1 cellular context compared by ENCODE assay signal in the genomic region with DNA sequence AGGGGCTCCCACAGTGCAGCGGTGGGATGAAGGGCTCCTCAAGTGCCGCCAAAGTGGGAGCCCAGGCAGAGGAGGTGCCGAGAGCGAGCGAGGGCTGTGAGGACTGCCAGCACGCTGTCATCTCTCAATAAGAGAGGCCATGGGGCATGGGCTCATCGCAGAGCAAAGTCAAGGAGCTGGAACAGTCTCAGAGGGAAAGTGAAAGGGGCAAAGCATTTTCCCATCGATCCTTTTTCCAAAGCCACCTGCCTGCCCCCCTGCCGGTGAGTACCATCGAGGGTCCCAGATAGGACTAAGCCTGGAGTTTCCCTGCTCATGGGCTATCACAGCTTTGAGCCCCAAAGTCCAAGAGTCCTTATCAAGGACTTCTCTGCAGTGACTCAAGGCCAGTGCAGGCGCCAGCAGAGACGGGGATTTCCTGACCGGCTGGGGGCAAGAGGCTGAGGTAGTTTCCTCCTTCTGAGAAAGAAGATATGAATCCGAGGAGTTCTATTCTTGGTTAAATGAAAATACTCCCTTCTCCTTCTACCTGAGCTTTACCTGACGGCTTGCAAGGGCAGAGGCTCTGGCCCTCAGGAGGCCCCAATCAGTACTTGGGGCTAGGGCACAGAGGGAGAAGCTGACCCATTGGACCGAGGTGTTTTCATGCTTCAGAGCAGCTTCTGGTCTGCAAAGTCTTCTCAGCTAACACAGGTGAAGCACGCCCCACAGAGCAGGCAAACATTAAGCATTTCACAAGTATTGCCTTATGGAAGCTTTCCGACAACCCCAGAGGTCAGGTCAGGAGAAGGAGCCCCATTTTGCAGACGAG.
TF ChIP-seq lines count a peak whose summit lies in the region.

No MANE protein-coding gene starts in this region.

TF ChIP-seq in K562, 482 proteins besides CTCF, POLR2A, EP300 and RAD21:
- TF ChIP-seq, protein P1, sequence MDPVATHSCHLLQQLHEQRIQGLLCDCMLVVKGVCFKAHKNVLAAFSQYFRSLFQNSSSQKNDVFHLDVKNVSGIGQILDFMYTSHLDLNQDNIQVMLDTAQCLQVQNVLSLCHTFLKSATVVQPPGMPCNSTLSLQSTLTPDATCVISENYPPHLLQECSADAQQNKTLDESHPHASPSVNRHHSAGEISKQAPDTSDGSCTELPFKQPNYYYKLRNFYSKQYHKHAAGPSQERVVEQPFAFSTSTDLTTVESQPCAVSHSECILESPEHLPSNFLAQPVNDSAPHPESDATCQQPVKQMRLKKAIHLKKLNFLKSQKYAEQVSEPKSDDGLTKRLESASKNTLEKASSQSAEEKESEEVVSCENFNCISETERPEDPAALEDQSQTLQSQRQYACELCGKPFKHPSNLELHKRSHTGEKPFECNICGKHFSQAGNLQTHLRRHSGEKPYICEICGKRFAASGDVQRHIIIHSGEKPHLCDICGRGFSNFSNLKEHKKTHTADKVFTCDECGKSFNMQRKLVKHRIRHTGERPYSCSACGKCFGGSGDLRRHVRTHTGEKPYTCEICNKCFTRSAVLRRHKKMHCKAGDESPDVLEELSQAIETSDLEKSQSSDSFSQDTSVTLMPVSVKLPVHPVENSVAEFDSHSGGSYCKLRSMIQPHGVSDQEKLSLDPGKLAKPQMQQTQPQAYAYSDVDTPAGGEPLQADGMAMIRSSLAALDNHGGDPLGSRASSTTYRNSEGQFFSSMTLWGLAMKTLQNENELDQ (CRISPR knock-in tag; IDR thresholded peaks at IDR 0.05; ENCODE audit: borderline replicate concordance), result no peak
- TF ChIP-seq ZNF583 (CRISPR knock-in tag; IDR thresholded peaks at IDR 0.05), result 0 out of 2 replicates have a peak, but pooled peaks have one; percentile 52
- no peak for TF ChIP-seq PYGO2 (tag; IDR thresholded peaks at IDR 0.05)
- TF ChIP-seq NRF1 (conservative IDR thresholded peaks at IDR 0.05 in 1 of 2, IDR thresholded peaks at IDR 0.05 in 1 of 2), result peak in 1 of 2 experiments; percentile 21; a peak in 2 of 4 replicates
- TF ChIP-seq, protein P2, sequence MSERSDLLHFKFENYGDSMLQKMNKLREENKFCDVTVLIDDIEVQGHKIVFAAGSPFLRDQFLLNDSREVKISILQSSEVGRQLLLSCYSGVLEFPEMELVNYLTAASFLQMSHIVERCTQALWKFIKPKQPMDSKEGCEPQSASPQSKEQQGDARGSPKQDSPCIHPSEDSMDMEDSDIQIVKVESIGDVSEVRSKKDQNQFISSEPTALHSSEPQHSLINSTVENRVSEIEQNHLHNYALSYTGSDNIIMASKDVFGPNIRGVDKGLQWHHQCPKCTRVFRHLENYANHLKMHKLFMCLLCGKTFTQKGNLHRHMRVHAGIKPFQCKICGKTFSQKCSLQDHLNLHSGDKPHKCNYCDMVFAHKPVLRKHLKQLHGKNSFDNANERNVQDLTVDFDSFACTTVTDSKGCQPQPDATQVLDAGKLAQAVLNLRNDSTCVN (CRISPR knock-in tag; IDR thresholded peaks at IDR 0.05), result 0 out of 2 replicates have a peak, but pooled peaks have one; percentile 19
- TF ChIP-seq ZNF57 (CRISPR knock-in tag; IDR thresholded peaks at IDR 0.05), result no peak
- no peak for TF ChIP-seq PRMT5 (CRISPR knock-in tag; IDR thresholded peaks at IDR 0.05)
- no peak for TF ChIP-seq ZNF347 (CRISPR knock-in tag; IDR thresholded peaks at IDR 0.05; ENCODE audit: low read depth)
- TF ChIP-seq, protein P3, sequence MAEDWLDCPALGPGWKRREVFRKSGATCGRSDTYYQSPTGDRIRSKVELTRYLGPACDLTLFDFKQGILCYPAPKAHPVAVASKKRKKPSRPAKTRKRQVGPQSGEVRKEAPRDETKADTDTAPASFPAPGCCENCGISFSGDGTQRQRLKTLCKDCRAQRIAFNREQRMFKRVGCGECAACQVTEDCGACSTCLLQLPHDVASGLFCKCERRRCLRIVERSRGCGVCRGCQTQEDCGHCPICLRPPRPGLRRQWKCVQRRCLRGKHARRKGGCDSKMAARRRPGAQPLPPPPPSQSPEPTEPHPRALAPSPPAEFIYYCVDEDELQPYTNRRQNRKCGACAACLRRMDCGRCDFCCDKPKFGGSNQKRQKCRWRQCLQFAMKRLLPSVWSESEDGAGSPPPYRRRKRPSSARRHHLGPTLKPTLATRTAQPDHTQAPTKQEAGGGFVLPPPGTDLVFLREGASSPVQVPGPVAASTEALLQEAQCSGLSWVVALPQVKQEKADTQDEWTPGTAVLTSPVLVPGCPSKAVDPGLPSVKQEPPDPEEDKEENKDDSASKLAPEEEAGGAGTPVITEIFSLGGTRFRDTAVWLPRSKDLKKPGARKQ (CRISPR knock-in tag; IDR thresholded peaks at IDR 0.05), result no peak
- no peak for TF ChIP-seq STAT5A (IDR thresholded peaks at IDR 0.05; ENCODE audit: borderline replicate concordance, low read length)
- TF ChIP-seq ZKSCAN1 (IDR thresholded peaks at IDR 0.05; ENCODE audit: low read depth, low read length), result no peak
- TF ChIP-seq CHCHD3 (CRISPR knock-in tag; IDR thresholded peaks at IDR 0.05), result no peak
- no peak for TF ChIP-seq ZFX (CRISPR knock-in tag; IDR thresholded peaks at IDR 0.05)
- no peak for TF ChIP-seq ZBED1 (IDR thresholded peaks at IDR 0.05)
- no peak for TF ChIP-seq TAF1 (IDR thresholded peaks at IDR 0.05; ENCODE audit: control insufficient read depth, extremely low read depth, insufficient read depth, low read length, severe bottlenecking)
- no peak for TF ChIP-seq FOXM1 (IDR thresholded peaks at IDR 0.05; ENCODE audit: low read depth)
- TF ChIP-seq FOXM1 (CRISPR knock-in tag; IDR thresholded peaks at IDR 0.05; ENCODE audit: low read depth), result no peak
- no peak for TF ChIP-seq ESRRA (IDR thresholded peaks at IDR 0.05; ENCODE audit: borderline replicate concordance, low read depth)
- no peak for TF ChIP-seq SIX5 (IDR thresholded peaks at IDR 0.05; ENCODE audit: borderline replicate concordance in 1 of 2, insufficient read depth in 1 of 2, low read depth in 1 of 2, low read length in 2 of 2)
- TF ChIP-seq NEUROD1 (IDR thresholded peaks at IDR 0.05; ENCODE audit: borderline replicate concordance, low read depth, low read length, partially characterized antibody), result no peak
- TF ChIP-seq, protein P4, sequence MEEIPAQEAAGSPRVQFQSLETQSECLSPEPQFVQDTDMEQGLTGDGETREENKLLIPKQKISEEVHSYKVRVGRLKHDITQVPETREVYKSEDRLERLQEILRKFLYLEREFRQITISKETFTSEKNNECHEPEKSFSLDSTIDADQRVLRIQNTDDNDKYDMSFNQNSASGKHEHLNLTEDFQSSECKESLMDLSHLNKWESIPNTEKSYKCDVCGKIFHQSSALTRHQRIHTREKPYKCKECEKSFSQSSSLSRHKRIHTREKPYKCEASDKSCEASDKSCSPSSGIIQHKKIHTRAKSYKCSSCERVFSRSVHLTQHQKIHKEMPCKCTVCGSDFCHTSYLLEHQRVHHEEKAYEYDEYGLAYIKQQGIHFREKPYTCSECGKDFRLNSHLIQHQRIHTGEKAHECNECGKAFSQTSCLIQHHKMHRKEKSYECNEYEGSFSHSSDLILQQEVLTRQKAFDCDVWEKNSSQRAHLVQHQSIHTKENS (CRISPR knock-in tag; IDR thresholded peaks at IDR 0.05), result no peak
- TF ChIP-seq ZNF41 (CRISPR knock-in tag; conservative IDR thresholded peaks at IDR 0.05), result no peak
- no peak for TF ChIP-seq SAFB2 (IDR thresholded peaks at IDR 0.05; ENCODE audit: borderline replicate concordance, low read depth, low read length, severe bottlenecking)
- TF ChIP-seq HSF4 (CRISPR knock-in tag; IDR thresholded peaks at IDR 0.05; ENCODE audit: borderline replicate concordance), result no peak
- no peak for TF ChIP-seq PTTG1 (tag; IDR thresholded peaks at IDR 0.05; ENCODE audit: low read depth)
- TF ChIP-seq, protein P5, sequence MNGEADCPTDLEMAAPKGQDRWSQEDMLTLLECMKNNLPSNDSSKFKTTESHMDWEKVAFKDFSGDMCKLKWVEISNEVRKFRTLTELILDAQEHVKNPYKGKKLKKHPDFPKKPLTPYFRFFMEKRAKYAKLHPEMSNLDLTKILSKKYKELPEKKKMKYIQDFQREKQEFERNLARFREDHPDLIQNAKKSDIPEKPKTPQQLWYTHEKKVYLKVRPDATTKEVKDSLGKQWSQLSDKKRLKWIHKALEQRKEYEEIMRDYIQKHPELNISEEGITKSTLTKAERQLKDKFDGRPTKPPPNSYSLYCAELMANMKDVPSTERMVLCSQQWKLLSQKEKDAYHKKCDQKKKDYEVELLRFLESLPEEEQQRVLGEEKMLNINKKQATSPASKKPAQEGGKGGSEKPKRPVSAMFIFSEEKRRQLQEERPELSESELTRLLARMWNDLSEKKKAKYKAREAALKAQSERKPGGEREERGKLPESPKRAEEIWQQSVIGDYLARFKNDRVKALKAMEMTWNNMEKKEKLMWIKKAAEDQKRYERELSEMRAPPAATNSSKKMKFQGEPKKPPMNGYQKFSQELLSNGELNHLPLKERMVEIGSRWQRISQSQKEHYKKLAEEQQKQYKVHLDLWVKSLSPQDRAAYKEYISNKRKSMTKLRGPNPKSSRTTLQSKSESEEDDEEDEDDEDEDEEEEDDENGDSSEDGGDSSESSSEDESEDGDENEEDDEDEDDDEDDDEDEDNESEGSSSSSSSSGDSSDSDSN (IDR thresholded peaks at IDR 0.05; ENCODE audit: borderline replicate concordance in 1 of 2, low read depth in 2 of 2, low read length in 2 of 2), result peak; percentile 92 to 98; a peak in 3 of 4 replicates
- 0 out of 2 replicates have a peak, but pooled peaks have one; percentile 16 for TF ChIP-seq ARID1B (IDR thresholded peaks at IDR 0.05)
- no peak for TF ChIP-seq ARHGAP35 (IDR thresholded peaks at IDR 0.05; ENCODE audit: partially characterized antibody)
- TF ChIP-seq GATAD2B (IDR thresholded peaks at IDR 0.05; ENCODE audit: borderline replicate concordance), result no peak
- 0 out of 2 replicates have a peak, but pooled peaks have one; percentile 12 for TF ChIP-seq ZNF12 (CRISPR knock-in tag; IDR thresholded peaks at IDR 0.05)
- TF ChIP-seq EWSR1 (IDR thresholded peaks at IDR 0.05; ENCODE audit: borderline replicate concordance, low read depth, partially characterized antibody), result no peak
- TF ChIP-seq JUND (IDR thresholded peaks at IDR 0.05; ENCODE audit: borderline replicate concordance, low read depth, low read length), result peak; percentile 44; the same call in 1 of the 2 replicates
- TF ChIP-seq JUND (tag; IDR thresholded peaks at IDR 0.05; ENCODE audit: borderline replicate concordance, low read depth, low read length), result no peak; the same call in 2 of the 3 replicates
- no peak for TF ChIP-seq ZNF79 (CRISPR knock-in tag; IDR thresholded peaks at IDR 0.05; ENCODE audit: low read depth)
- TF ChIP-seq, protein P6, sequence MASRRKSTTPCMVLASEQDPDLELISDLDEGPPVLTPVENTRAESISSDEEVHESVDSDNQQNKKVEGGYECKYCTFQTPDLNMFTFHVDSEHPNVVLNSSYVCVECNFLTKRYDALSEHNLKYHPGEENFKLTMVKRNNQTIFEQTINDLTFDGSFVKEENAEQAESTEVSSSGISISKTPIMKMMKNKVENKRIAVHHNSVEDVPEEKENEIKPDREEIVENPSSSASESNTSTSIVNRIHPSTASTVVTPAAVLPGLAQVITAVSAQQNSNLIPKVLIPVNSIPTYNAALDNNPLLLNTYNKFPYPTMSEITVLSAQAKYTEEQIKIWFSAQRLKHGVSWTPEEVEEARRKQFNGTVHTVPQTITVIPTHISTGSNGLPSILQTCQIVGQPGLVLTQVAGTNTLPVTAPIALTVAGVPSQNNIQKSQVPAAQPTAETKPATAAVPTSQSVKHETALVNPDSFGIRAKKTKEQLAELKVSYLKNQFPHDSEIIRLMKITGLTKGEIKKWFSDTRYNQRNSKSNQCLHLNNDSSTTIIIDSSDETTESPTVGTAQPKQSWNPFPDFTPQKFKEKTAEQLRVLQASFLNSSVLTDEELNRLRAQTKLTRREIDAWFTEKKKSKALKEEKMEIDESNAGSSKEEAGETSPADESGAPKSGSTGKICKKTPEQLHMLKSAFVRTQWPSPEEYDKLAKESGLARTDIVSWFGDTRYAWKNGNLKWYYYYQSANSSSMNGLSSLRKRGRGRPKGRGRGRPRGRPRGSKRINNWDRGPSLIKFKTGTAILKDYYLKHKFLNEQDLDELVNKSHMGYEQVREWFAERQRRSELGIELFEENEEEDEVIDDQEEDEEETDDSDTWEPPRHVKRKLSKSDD (conservative IDR thresholded peaks at IDR 0.05; ENCODE audit: low read length), result no peak
- no peak for TF ChIP-seq DNMT1 (IDR thresholded peaks at IDR 0.05)
TF ChIP-seq in K562: peak in this region for 7.
